In the genomic region with DNA sequence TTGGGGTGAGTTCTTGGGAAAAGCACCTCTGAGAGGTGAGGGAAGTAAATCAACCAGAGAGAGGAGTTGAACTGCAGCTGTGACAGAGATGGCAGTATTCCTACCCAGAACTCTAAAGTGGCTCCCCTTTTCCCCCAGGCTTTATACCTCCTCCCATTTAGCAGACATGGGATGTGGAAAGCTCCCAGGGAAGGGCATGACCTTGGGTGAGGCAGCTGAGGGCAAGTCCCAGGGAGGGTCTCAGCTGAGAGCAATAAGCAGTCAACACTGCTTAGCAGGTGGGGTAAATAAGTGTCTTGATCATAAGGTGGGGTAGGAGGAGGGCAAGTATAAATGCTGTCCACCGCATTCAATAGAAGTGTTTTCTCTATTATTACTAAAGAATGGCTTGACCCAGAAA, we compare ENCODE assay signal across 13 cellular contexts.
DNase-seq lines count a peak whose midpoint lies in the region; ATAC-seq, FAIRE-seq and TF ChIP-seq lines count a peak whose summit lies in the region.
"Had no signal": no experiment of that assay in that cellular context is flagged by ENCODE, and none has a peak within 500 bp of the region (broad histone marks: within the 10 kb centered on the region; RNA-seq: fewer than 3 reads in every experiment).

No MANE protein-coding gene starts in this region.

- H3K4me1 Mint-ChIP-seq in CD8-positive, alpha-beta T cell (ENCODE audit: low read depth): no peaks in the 10 kb centered on the region

- H3K9ac ChIP-seq in IMR-90 (ENCODE audit: low read depth, low read length) (no peak overlapping the region), mammary epithelial cell (ENCODE audit: insufficient read depth, low read length) (peak overlapping the region; percentile 40), HepG2 (ENCODE audit: insufficient read depth, low read depth, low read length) (no peak overlapping the region), skeletal muscle tissue (ENCODE audit: low read depth in 1 of 3, low read length in 3 of 3) (no peak overlapping the region)
- H3K9ac ChIP-seq: BLaER1 had no signal

- H3K27me3 ChIP-seq in IMR-90 (ENCODE audit: control insufficient read depth, insufficient read depth, low read length): no peaks in the 10 kb centered on the region
- no peaks in the 10 kb centered on the region for H3K27me3 ChIP-seq in mammary epithelial cell (ENCODE audit: insufficient read depth, low read length)
- no peaks in the 10 kb centered on the region for H3K27me3 ChIP-seq in HepG2 (ENCODE audit: control insufficient read depth in 1 of 2, insufficient read depth in 2 of 2, low read length in 2 of 2)
- H3K27me3 ChIP-seq in skeletal muscle tissue (ENCODE audit: control insufficient read depth in 3 of 3, insufficient read depth in 3 of 3, low read length in 3 of 3): no peaks in the 10 kb centered on the region
- no peaks in the 10 kb centered on the region for H3K27me3 ChIP-seq in CD8-positive, alpha-beta T cell (ENCODE audit: insufficient read depth, low read length)
- H3K27me3 ChIP-seq: BLaER1 had no signal

- H3K4me2 ChIP-seq in IMR-90 (ENCODE audit: low read depth, low read length) (no peak overlapping the region), mammary epithelial cell (ENCODE audit: insufficient read depth, low read depth, low read length) (peak overlapping the region; percentile 85), HepG2 (ENCODE audit: low read depth, low read length) (no peak overlapping the region)
- H3K4me2 ChIP-seq: BLaER1 had no signal

- peak overlapping the region; percentile 82 for H3K23ac ChIP-seq in IMR-90 (ENCODE audit: low read depth, low read length)

- H3K56ac ChIP-seq in IMR-90 (ENCODE audit: extremely low read depth, insufficient read depth, low read length): peak overlapping the region; percentile 58; the same call in 1 of the 2 replicates

- peak overlapping the region; percentile 24 for H2AFZ ChIP-seq in IMR-90 (replicated peaks; ENCODE audit: low read length, poor library complexity)
- H2AFZ ChIP-seq in mammary epithelial cell (ENCODE audit: low read depth, low read length): peak overlapping the region; percentile 51
- H2AFZ ChIP-seq in HepG2 (ENCODE audit: low read length): no peak overlapping the region

- no peaks in the 10 kb centered on the region for H3K79me1 ChIP-seq in IMR-90 (ENCODE audit: low read depth in 1 of 2, low read length in 2 of 2)

- H3K27ac ChIP-seq in IMR-90 (ENCODE audit: insufficient read depth, low read length) (peak overlapping the region; percentile 89; the same call in 1 of the 2 replicates), mammary epithelial cell (ENCODE audit: insufficient read depth, low read depth, low read length) (peak overlapping the region; percentile 98), HepG2 (ENCODE audit: extremely low read length, insufficient read depth, low read length) (no peak overlapping the region), skeletal muscle tissue (ENCODE audit: low read depth, low read length) (peak overlapping the region; percentile 46)
- H3K27ac ChIP-seq in CD8-positive, alpha-beta T cell (ENCODE audit: low read depth, low read length): no peak overlapping the region
- H3K27ac ChIP-seq: BLaER1 had no signal

- no peak for TF ChIP-seq EP300 in HepG2 (IDR thresholded peaks at IDR 0.05; ENCODE audit: low read depth in 2 of 2, low read length in 2 of 2)
- no peak for TF ChIP-seq EP300 in HepG2 (CRISPR knock-in tag; IDR thresholded peaks at IDR 0.05; ENCODE audit: borderline replicate concordance)

- TF ChIP-seq CTCF in IMR-90 (conservative IDR thresholded peaks at IDR 0.05; ENCODE audit: low read depth, low read length) (no peak), mammary epithelial cell (conservative IDR thresholded peaks at IDR 0.05 in 1 of 2, IDR thresholded peaks at IDR 0.05 in 1 of 2; ENCODE audit: extremely low read depth in 1 of 2, insufficient read depth in 1 of 2, low read depth in 1 of 2, low read length in 2 of 2) (no peak), HepG2 (CRISPR knock-in tag; IDR thresholded peaks at IDR 0.05) (no peak)
- no peak for TF ChIP-seq CTCF in CD8-positive, alpha-beta T cell (IDR thresholded peaks at IDR 0.05)

- FAIRE-seq in HepG2 (lab: Jason Lieb, UNC): no peak
- FAIRE-seq: endothelial cell of umbilical vein had no signal

- TF ChIP-seq RAD21 in IMR-90 (IDR thresholded peaks at IDR 0.05; ENCODE audit: low read length) (no peak), HepG2 (CRISPR knock-in tag; IDR thresholded peaks at IDR 0.05) (no peak)

- BruUV-seq in IMR-90 (replicated peaks; lab: Mats Ljungman, UMichigan) (no TSS peak), mammary epithelial cell (replicated peaks; lab: Mats Ljungman, UMichigan) (no TSS peak), HepG2 (replicated peaks; lab: Mats Ljungman, UMichigan) (no TSS peak)

- no peak overlapping the region for H3K4me3 Mint-ChIP-seq in CD8-positive, alpha-beta T cell
- H3K4me3 Mint-ChIP-seq: naive B cell had no signal

- no peak overlapping the region for H3K27ac Mint-ChIP-seq in CD8-positive, alpha-beta T cell

- TF ChIP-seq POLR2A in IMR-90 (IDR thresholded peaks at IDR 0.05; ENCODE audit: low read depth, low read length) (no peak), HepG2 (IDR thresholded peaks at IDR 0.05; ENCODE audit: insufficient read depth in 1 of 2, low read depth in 2 of 2, low read length in 2 of 2) (no peak)

- peak overlapping the region; percentile 94 for H2BK20ac ChIP-seq in IMR-90 (ENCODE audit: low read depth, low read length)

- CTCF ChIA-PET in IMR-90 (lab: Yijun Ruan, JAX) (interaction anchor here (0.5 to 2.2 kb wide), 3 partner anchors 38 to 1038 kb away, joined by 3 to 9 read pairs (median 3); no protein-coding TSS in a partner anchor), mammary epithelial cell (lab: Charles Lee; ENCODE audit: low non-redundant PET) (no interaction called here), HepG2 (lab: Yijun Ruan, JAX; ENCODE audit: low intra/inter-chr PET ratio, low total read pairs) (no interaction called here)
- CTCF ChIA-PET in CD8-positive, alpha-beta T cell (lab: Charles Lee): no interaction called here

- POLR2A ChIA-PET in IMR-90 (lab: Charles Lee; ENCODE audit: unreplicated experiment): interaction anchor here (1.1 kb wide), 1 partner anchor 395 kb away, joined by 3 read pairs; the partner anchor contains the start of gene ARHGAP5
- POLR2A ChIA-PET in HepG2 (lab: Yijun Ruan, JAX): no interaction called here
- POLR2A ChIA-PET in CD8-positive, alpha-beta T cell (lab: Charles Lee): no interaction called here

- H3K4me3 ChIP-seq in IMR-90 (ENCODE audit: insufficient read depth, low read depth, low read length): no peak overlapping the region
- no peak overlapping the region for H3K4me3 ChIP-seq in mammary epithelial cell (replicated peaks in 1 of 3; ENCODE audit: insufficient read depth in 1 of 3, low read depth in 2 of 3, low read length in 3 of 3)
- H3K4me3 ChIP-seq in HepG2 (replicated peaks in 1 of 3; ENCODE audit: insufficient read depth in 1 of 3, low read depth in 2 of 3, low read length in 3 of 3): no peak overlapping the region
- H3K4me3 ChIP-seq in skeletal muscle tissue (ENCODE audit: low read length in 3 of 3): peak overlapping the region in 2 of 3 donors; percentile 19 to 25
- no peak overlapping the region for H3K4me3 ChIP-seq in CD8-positive, alpha-beta T cell (ENCODE audit: low read depth, low read length)
- H3K4me3 ChIP-seq: BLaER1 had no signal

- peak overlapping the region; percentile 76 for H4K5ac ChIP-seq in IMR-90 (ENCODE audit: low read depth, low read length)

- peaks cover 7% of the 10 kb centered on the region for H3K9me1 ChIP-seq in IMR-90 (ENCODE audit: insufficient read depth, low read length)

- H3K4ac ChIP-seq in IMR-90 (ENCODE audit: low read depth, low read length): peak overlapping the region; percentile 97

- H3K79me2 ChIP-seq in mammary epithelial cell (ENCODE audit: insufficient read depth, low read length) (no peaks in the 10 kb centered on the region), HepG2 (ENCODE audit: insufficient read depth, low read length) (no peaks in the 10 kb centered on the region)

- H3K4me1 ChIP-seq in IMR-90 (ENCODE audit: control insufficient read depth, insufficient read depth, low read length) (peaks cover 20% of the 10 kb centered on the region), mammary epithelial cell (ENCODE audit: insufficient read depth, low read length) (peaks cover 70% of the 10 kb centered on the region), HepG2 (ENCODE audit: insufficient read depth, low read length) (peaks cover 16% of the 10 kb centered on the region), skeletal muscle tissue (ENCODE audit: control insufficient read depth in 3 of 3, insufficient read depth in 3 of 3, low read length in 3 of 3) (peaks cover 15 to 37% (median 21%) of the 10 kb centered on the region in 3 donors)
- H3K4me1 ChIP-seq in CD8-positive, alpha-beta T cell (ENCODE audit: insufficient read depth, low read length): no peaks in the 10 kb centered on the region
- H3K4me1 ChIP-seq: BLaER1 had no signal

- peak overlapping the region; percentile 95 for H4K91ac ChIP-seq in IMR-90 (ENCODE audit: insufficient read depth, low read depth, low read length)

- no CpG with 5 or more reads among the region's 1 CpG for WGBS in IMR-90 (ENCODE audit: extremely low coverage in 2 of 2, insufficient read length in 1 of 2), 2 experiments
- WGBS in mammary epithelial cell (ENCODE audit: low coverage, missing lambda C conversion rate): 95% methylated on average over 1 of the region's 1 CpG
- WGBS in HepG2 (ENCODE audit: low lambda C conversion rate): 59% methylated on average over 1 of the region's 1 CpG

- H3K14ac ChIP-seq in IMR-90 (replicated peaks; ENCODE audit: low read depth, low read length): peak overlapping the region; percentile 88

- intact Hi-C loops in IMR-90 (cut with micrococcal nuclease) (loop anchor here (5.0 to 10.0 kb wide), 2 partner anchors 270 to 547 kb away; partner anchors contain the start of genes RNU6-7 and RNU6-8), mammary epithelial cell (cut with micrococcal nuclease) (loop anchor here (2.0 to 5.0 kb wide), 2 partner anchors 395 to 1015 kb away; partner anchors contain the start of genes ARHGAP5 and DTD2), HepG2 (cut with micrococcal nuclease; ENCODE audit: unreplicated experiment) (no loop called here)
- intact Hi-C loops in CD8-positive, alpha-beta T cell (cut with DNase I, micrococcal nuclease): no loop called here

- no peaks in the 10 kb centered on the region for H3K36me3 Mint-ChIP-seq in CD8-positive, alpha-beta T cell
- H3K36me3 Mint-ChIP-seq: naive B cell had no signal

- ATAC-seq in IMR-90 (ENCODE audit: low read depth) (no peak), HepG2 (peak; percentile 14; the same call in 2 of the 3 replicates), GM21381 (IDR thresholded peaks at IDR 0.05; ENCODE audit: unreplicated experiment) (no peak), HG03469 (IDR thresholded peaks at IDR 0.05; ENCODE audit: unreplicated experiment) (no peak)
- ATAC-seq in CD8-positive, alpha-beta T cell: no peak

- H3K18ac ChIP-seq in IMR-90 (ENCODE audit: low read depth, low read length): peak overlapping the region; percentile 62

- H3K27me3 Mint-ChIP-seq in CD8-positive, alpha-beta T cell (ENCODE audit: low read depth): peaks cover 2% of the 10 kb centered on the region

- peak overlapping the region; percentile 95 for H2BK120ac ChIP-seq in IMR-90 (ENCODE audit: low read depth, low read length)

- H2AK5ac ChIP-seq in IMR-90 (ENCODE audit: low read depth, low read length): peak overlapping the region; percentile 98

- dilution Hi-C loops in IMR-90 (cut with HindIII; ENCODE audit: low sequenced_read_pairs, unreplicated experiment) (no loop called here), mammary epithelial cell (cut with HindIII; ENCODE audit: low sequenced_read_pairs) (no loop called here)

- H3K36me3 ChIP-seq in IMR-90 (ENCODE audit: control insufficient read depth, insufficient read depth, low read length): no peaks in the 10 kb centered on the region
- no peaks in the 10 kb centered on the region for H3K36me3 ChIP-seq in mammary epithelial cell (ENCODE audit: insufficient read depth, low read length)
- no peaks in the 10 kb centered on the region for H3K36me3 ChIP-seq in HepG2 (replicated peaks in 1 of 2; ENCODE audit: control insufficient read depth in 1 of 2, insufficient read depth in 2 of 2, low read length in 2 of 2)
- H3K36me3 ChIP-seq in skeletal muscle tissue (ENCODE audit: control insufficient read depth in 3 of 3, insufficient read depth in 3 of 3, low read length in 3 of 3): no peaks in the 10 kb centered on the region
- no peaks in the 10 kb centered on the region for H3K36me3 ChIP-seq in CD8-positive, alpha-beta T cell (ENCODE audit: insufficient read depth, low read length)
- H3K36me3 ChIP-seq: BLaER1 had no signal

- DNase-seq in IMR-90 (no peak), mammary epithelial cell (no peak), HepG2 (ENCODE audit: low spot score) (no peak), amygdala (lab: John Stamatoyannopoulos, UW) (no peak)
- no peak for DNase-seq in CD8-positive, alpha-beta T cell
- DNase-seq: activated T-cell treated with anti-CD3 and anti-CD28 coated beads, Interleukin-2, amount 50 U/mL, for 1 hour; naive B cell; NCI-H1436 had no signal

- peak overlapping the region; percentile 86 for H2BK5ac ChIP-seq in IMR-90 (ENCODE audit: low read depth, low read length, poor library complexity, severe bottlenecking)

- peak overlapping the region; percentile 12 for H2AK9ac ChIP-seq in IMR-90 (replicated peaks; ENCODE audit: low read depth, low read length, poor library complexity)

- H4K20me1 ChIP-seq in IMR-90 (ENCODE audit: insufficient read depth, low read length): no peaks in the 10 kb centered on the region
- H4K20me1 ChIP-seq in mammary epithelial cell (ENCODE audit: insufficient read depth, low read length): no peaks in the 10 kb centered on the region
- no peaks in the 10 kb centered on the region for H4K20me1 ChIP-seq in HepG2 (ENCODE audit: insufficient read depth, low read length)
- H4K20me1 ChIP-seq: BLaER1 had no signal

- H2BK15ac ChIP-seq in IMR-90 (ENCODE audit: low read depth, low read length): peak overlapping the region; percentile 71; the same call in 2 of the 3 replicates

- H3K9me3 ChIP-seq in IMR-90 (ENCODE audit: control insufficient read depth, insufficient read depth, low read length) (no peaks in the 10 kb centered on the region), mammary epithelial cell (replicated peaks; ENCODE audit: insufficient read depth, low read length) (no peaks in the 10 kb centered on the region), HepG2 (ENCODE audit: low read length) (no peaks in the 10 kb centered on the region), skeletal muscle tissue (ENCODE audit: control insufficient read depth in 3 of 3, low read length in 3 of 3) (no peaks in the 10 kb centered on the region)
- no peaks in the 10 kb centered on the region for H3K9me3 ChIP-seq in CD8-positive, alpha-beta T cell (ENCODE audit: low read length)
- H3K9me3 ChIP-seq: BLaER1 had no signal

- in situ Hi-C loops in IMR-90 (cut with MboI; ENCODE audit: low sequenced_read_pairs): loop anchor here (25.0 kb wide), 1 partner anchor 960 kb away; no protein-coding TSS in a partner anchor
- in situ Hi-C loops in mammary epithelial cell (cut with MboI; ENCODE audit: low sequenced_read_pairs in 2 of 2): loop anchor here (5.0 to 25.0 kb wide), 5 partner anchors 40 to 535 kb away; partner anchors contain the start of gene ARHGAP5 (in 1 of the 2)
- in situ Hi-C loops in HepG2 (cut with HindIII; ENCODE audit: extremely low pct_ligation_motif_present, low pct_unique_long_range_greater_than_20kb): loop anchor here (5.0 to 10.0 kb wide), 2 partner anchors 400 to 957 kb away; no protein-coding TSS in a partner anchor

- no peaks in the 10 kb centered on the region for H3K9me3 Mint-ChIP-seq in CD8-positive, alpha-beta T cell
- H3K9me3 Mint-ChIP-seq: naive B cell had no signal

- peak overlapping the region; percentile 69 to 71; a peak in 3 of 4 replicates for H4K8ac ChIP-seq in IMR-90 (ENCODE audit: low read depth in 2 of 2, low read length in 2 of 2)

Comparison
In these comparisons a context has a peak if more than half of its experiments do, and no peak if none do; other contexts are left out.
1. H3K27ac ChIP-seq: peak in IMR-90 (single experiment), mammary epithelial cell (single experiment) and skeletal muscle tissue (single experiment); none in HepG2 (single experiment) and CD8-positive, alpha-beta T cell (single experiment).
2. H3K4me3 ChIP-seq: peak in skeletal muscle tissue (2 of 3); none in IMR-90 (single experiment), mammary epithelial cell (0 of 3), HepG2 (0 of 3) and CD8-positive, alpha-beta T cell (single experiment).
3. intact Hi-C loops: an anchor here in IMR-90 (5.0 to 10.0 kb wide) and mammary epithelial cell (2.0 to 5.0 kb wide); none called in HepG2 and CD8-positive, alpha-beta T cell.